ENCODE assay signal across 8 cellular contexts in genomic region chr19:45076029-45076850, GRCh38.
DNase-seq lines count a peak whose midpoint lies in the region; ATAC-seq and TF ChIP-seq lines count a peak whose summit lies in the region.

TSS of gene ZNF296 (minus strand) at chr19:45076478. CDS start at chr19:45076373, 105 bp downstream.

- in situ Hi-C loops in brain microvascular endothelial cell (cut with HindIII; ENCODE audit: low pct_ligation_motif_present, low sequenced_read_pairs), result no loop called here

- peak within 1 kb of the TSS; percentile 51 for H3K4me3 ChIP-seq in brain microvascular endothelial cell (ENCODE audit: low read depth, low read length)

- H3K27me3 ChIP-seq in brain microvascular endothelial cell (replicated peaks), result no peaks in the 10 kb centered on the region

- TF ChIP-seq CTCF in brain microvascular endothelial cell (IDR thresholded peaks at IDR 0.05; ENCODE audit: low read depth, low read length, missing control alignments), result no peak

- peaks cover 4% of the 10 kb centered on the region for H3K36me3 ChIP-seq in brain microvascular endothelial cell (replicated peaks)

- ATAC-seq in GM21786 (IDR thresholded peaks at IDR 0.05; ENCODE audit: unreplicated experiment), result peak; percentile 34

- DNase-seq in ELF-1 (ENCODE audit: low read depth, low spot score) (peak; percentile 89), MV-4-11 (lab: John Stamatoyannopoulos, UW) (peak; percentile 80), UCSD-AML1 (lab: John Stamatoyannopoulos, UW; ENCODE audit: unreplicated experiment) (peak; percentile 81), brain microvascular endothelial cell (no peak), islet precursor cell (peak; percentile 88), OCI-M2 (lab: John Stamatoyannopoulos, UW; ENCODE audit: unreplicated experiment) (no peak)
- peak; percentile 65 to 82 for DNase-seq in stimulated activated CD4-positive, alpha-beta T cell treated with anti-CD3 and anti-CD28 coated beads, Interleukin-1b, Interleukin-23, amount 100 ng/mL, for 4 hours (ENCODE audit: low read depth in 2 of 2)

- no peak within 1 kb of the TSS for H3K27ac ChIP-seq in brain microvascular endothelial cell

Comparison
In these comparisons a context has a peak if more than half of its experiments do, and no peak if none do; other contexts are left out.
1. DNase-seq: peak in ELF-1 (single experiment), MV-4-11 (single experiment), UCSD-AML1 (single experiment), islet precursor cell (single experiment) and stimulated activated CD4-positive, alpha-beta T cell treated with anti-CD3 and anti-CD28 coated beads, Interleukin-1b, Interleukin-23, amount 100 ng/mL, for 4 hours (2 of 2); none in brain microvascular endothelial cell (single experiment) and OCI-M2 (single experiment).